ENCODE assay signal across 17 cellular contexts in genomic region chr5:94245608-94246007, GRCh38.
DNase-seq lines count a peak whose midpoint lies in the region; TF ChIP-seq lines count a peak whose summit lies in the region.
"Had no signal": no experiment of that assay in that cellular context is flagged by ENCODE, and none has a peak within 500 bp of the region (broad histone marks: within the 10 kb centered on the region; RNA-seq: fewer than 3 reads in every experiment).

No MANE protein-coding gene starts in this region.

- H3K4me1 ChIP-seq in fibroblast of lung (ENCODE audit: control insufficient read depth, extremely low read depth, insufficient read depth, low read length) = peaks cover 2% of the 10 kb centered on the region
- H3K4me1 ChIP-seq: breast epithelium, parathyroid adenoma had no signal

- TF ChIP-seq CTCF in AG09309 (IDR thresholded peaks at IDR 0.05; ENCODE audit: control insufficient read depth, insufficient read depth, low read depth, low read length, missing control alignments) (no peak), fibroblast of lung (conservative IDR thresholded peaks at IDR 0.05 in 1 of 2, IDR thresholded peaks at IDR 0.05 in 1 of 2; ENCODE audit: low read depth in 1 of 2, low read length in 2 of 2) (no peak)

- H3K4me3 ChIP-seq in AG09309 (ENCODE audit: control insufficient read depth, low read depth, low read length) = no peak overlapping the region
- no peak overlapping the region for H3K4me3 ChIP-seq in fibroblast of lung (replicated peaks in 1 of 4; ENCODE audit: control extremely low read depth in 1 of 4, insufficient read depth in 1 of 4, low read depth in 3 of 4, low read length in 4 of 4)
- H3K4me3 ChIP-seq: breast epithelium had no signal

- H4K20me1 ChIP-seq in fibroblast of lung (ENCODE audit: control insufficient read depth, extremely low read depth, insufficient read depth, low read length) = no peaks in the 10 kb centered on the region

- CTCF ChIA-PET in HEK293T (lab: Yijun Ruan, JAX) = no interaction called here

- H3K27ac ChIP-seq in fibroblast of lung (ENCODE audit: insufficient read depth, low read length) = no peak overlapping the region
- H3K27ac ChIP-seq: breast epithelium, parathyroid adenoma had no signal

- H3K9me3 ChIP-seq in fibroblast of lung (ENCODE audit: control insufficient read depth, insufficient read depth, low read depth, low read length) = no peaks in the 10 kb centered on the region
- H3K9me3 ChIP-seq: breast epithelium had no signal

- H3K36me3 ChIP-seq in fibroblast of lung (ENCODE audit: control insufficient read depth, insufficient read depth, low read length) = no peaks in the 10 kb centered on the region
- H3K36me3 ChIP-seq: breast epithelium had no signal

- H3K79me2 ChIP-seq in fibroblast of lung (ENCODE audit: control insufficient read depth, insufficient read depth, low read length) = no peaks in the 10 kb centered on the region
- H3K79me2 ChIP-seq: parathyroid adenoma had no signal

- H3K27me3 ChIP-seq in fibroblast of lung (ENCODE audit: control insufficient read depth, insufficient read depth, low read length) = no peaks in the 10 kb centered on the region
- H3K27me3 ChIP-seq: breast epithelium had no signal

- peak; percentile 25 for DNase-seq in AG09309 (ENCODE audit: low read depth)
- peak; percentile 36 for DNase-seq in GDM1 (lab: John Stamatoyannopoulos, UW)
- peak; percentile 75 for DNase-seq in OCI-M1 (lab: John Stamatoyannopoulos, UW)
- peak; percentile 30 to 49 for DNase-seq in fibroblast of lung (ENCODE audit: low read depth in 2 of 2)
- no peak for DNase-seq in HEK293T (ENCODE audit: extremely low spot score)
- DNase-seq in NCI-H2029 treated with DMSO at 0.1 percent for 48 hours (lab: John Stamatoyannopoulos, UW) = no peak
- DNase-seq in NCI-H526 treated with DMSO at 0.1 percent for 48 hours (lab: John Stamatoyannopoulos, UW) = no peak
- DNase-seq in NCI-H2107 (lab: John Stamatoyannopoulos, UW) = no peak
- DNase-seq: activated gamma-delta T cell treated with Interleukin-2 at 50 U/mL for 16 hours; DMS79; effector memory CD8-positive, alpha-beta T cell; H7; NCI-H1694; NCI-H69; T-helper 9 cell had no signal

- H3K4me2 ChIP-seq in fibroblast of lung (ENCODE audit: extremely low read depth, insufficient read depth, low read length) = no peak overlapping the region

- no peak overlapping the region for H3K9ac ChIP-seq in fibroblast of lung (ENCODE audit: insufficient read depth, low read length)
- H3K9ac ChIP-seq: parathyroid adenoma had no signal

- H2AFZ ChIP-seq in fibroblast of lung (ENCODE audit: low read length) = no peak overlapping the region
- H2AFZ ChIP-seq: parathyroid adenoma had no signal

- POLR2A ChIA-PET in HEK293T (lab: Yijun Ruan, JAX) = no interaction called here

TF ChIP-seq in HEK293T, 16 proteins besides CTCF, POLR2A, EP300 and RAD21:
- TF ChIP-seq NFRKB (IDR thresholded peaks at IDR 0.05) (no peak), FOXK2 (IDR thresholded peaks at IDR 0.05) (no peak)
TF ChIP-seq in HEK293T: peak in this region for 0.

Comparison
In these comparisons a context has a peak if more than half of its experiments do, and no peak if none do; other contexts are left out.
1. DNase-seq: peak in AG09309 (single experiment), GDM1 (single experiment), OCI-M1 (single experiment) and fibroblast of lung (2 of 2); none in HEK293T (single experiment), NCI-H2029 treated with DMSO at 0.1 percent for 48 hours (single experiment), NCI-H526 treated with DMSO at 0.1 percent for 48 hours (single experiment) and NCI-H2107 (single experiment).